In the genomic region with DNA sequence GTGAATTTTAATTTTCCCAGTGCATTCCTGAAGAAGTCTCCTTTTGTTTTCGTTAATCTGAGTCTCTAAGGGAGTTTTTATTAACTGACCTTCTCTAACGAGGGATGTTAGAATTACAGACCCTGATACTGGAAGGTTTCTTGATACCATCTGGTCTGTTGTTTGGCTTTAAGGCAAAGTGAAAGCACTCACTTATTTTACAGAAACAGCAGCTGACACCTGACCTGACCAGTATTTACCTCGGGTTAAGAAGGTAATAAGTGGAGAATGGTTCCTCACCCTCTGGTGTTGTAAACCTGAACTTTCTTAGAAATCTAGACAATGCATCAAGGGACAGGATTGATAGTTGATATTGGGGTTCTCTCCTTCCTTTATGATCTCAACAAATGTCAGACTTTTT, we compare ENCODE assay signal across 14 cellular contexts. TPM values are rescaled to one million over a fixed set of nuclear protein-coding genes. Genes with fewer than 3 reads are reported as not detected.
DNase-seq lines count a peak whose midpoint lies in the region; ATAC-seq and TF ChIP-seq lines count a peak whose summit lies in the region.
"Had no signal": no experiment of that assay in that cellular context is flagged by ENCODE, and none has a peak within 500 bp of the region (broad histone marks: within the 10 kb centered on the region; RNA-seq: fewer than 3 reads in every experiment).

No MANE protein-coding gene starts in this region.

- no peak overlapping the region for H3K4me3 ChIP-seq in naive thymus-derived CD4-positive, alpha-beta T cell (ENCODE audit: low read length)
- no peak overlapping the region for H3K4me3 ChIP-seq in A673 (ENCODE audit: low read depth, low read length, poor library complexity, severe bottlenecking)
- H3K4me3 ChIP-seq: A549, smooth muscle cell had no signal

- H3K4me1 Mint-ChIP-seq in naive thymus-derived CD4-positive, alpha-beta T cell = peaks cover 57 to 93% (median 80%) of the 10 kb centered on the region in 7 donors

- no peaks in the 10 kb centered on the region for H3K27me3 Mint-ChIP-seq in naive thymus-derived CD4-positive, alpha-beta T cell

- peak; percentile 56 for ATAC-seq in GM18517 (IDR thresholded peaks at IDR 0.05; ENCODE audit: unreplicated experiment)
- peak; percentile 26 for ATAC-seq in naive thymus-derived CD4-positive, alpha-beta T cell
- ATAC-seq: A549 had no signal

- H3K36me3 Mint-ChIP-seq in naive thymus-derived CD4-positive, alpha-beta T cell = peaks cover 5 to 71% (median 59%) of the 10 kb centered on the region in 5 donors

- H3K27ac ChIP-seq in naive thymus-derived CD4-positive, alpha-beta T cell (ENCODE audit: low read depth, low read length) = peak overlapping the region; percentile 33
- H3K27ac ChIP-seq in A673 (ENCODE audit: low read depth, low read length, poor library complexity, severe bottlenecking) = no peak overlapping the region
- H3K27ac ChIP-seq: A549 had no signal

- H3K27ac Mint-ChIP-seq in naive thymus-derived CD4-positive, alpha-beta T cell = peak overlapping the region; percentile 16 to 89 (median 63)

- H3K4me1 ChIP-seq in naive thymus-derived CD4-positive, alpha-beta T cell (ENCODE audit: control insufficient read depth in 2 of 2, insufficient read depth in 2 of 2, low read length in 2 of 2) = peaks cover 42 to 55% of the 10 kb centered on the region in 2 donors
- peaks cover 24% of the 10 kb centered on the region for H3K4me1 ChIP-seq in A673 (ENCODE audit: insufficient read depth, low read length, poor library complexity, severe bottlenecking)
- H3K4me1 ChIP-seq: A549 had no signal

- peak; percentile 18 for DNase-seq in NCI-H82 (lab: John Stamatoyannopoulos, UW)
- no peak for DNase-seq in NCI-H82 treated with DMSO at 0.1 percent for 48 hours (lab: John Stamatoyannopoulos, UW; ENCODE audit: unreplicated experiment)
- DNase-seq in OCI-M1 (lab: John Stamatoyannopoulos, UW) = peak; percentile 42
- no peak for DNase-seq in naive thymus-derived CD4-positive, alpha-beta T cell
- no peak for DNase-seq in HUDEP-2 (lab: John Stamatoyannopoulos, UW; ENCODE audit: unreplicated experiment in 76 of 76)
- DNase-seq in activated gamma-delta T cell (lab: John Stamatoyannopoulos, UW) = no peak
- DNase-seq in A673 (ENCODE audit: low spot score) = no peak
- DNase-seq: activated CD4-positive, CD25-positive, alpha-beta regulatory T cell; effector CD4-positive, alpha-beta T cell; GDM1; HCEC 1CT had no signal

- intact Hi-C loops in naive thymus-derived CD4-positive, alpha-beta T cell (cut with micrococcal nuclease) = no loop called here
- intact Hi-C loops in A673 (cut with micrococcal nuclease; ENCODE audit: unreplicated experiment) = no loop called here

- H3K36me3 ChIP-seq in naive thymus-derived CD4-positive, alpha-beta T cell (ENCODE audit: control insufficient read depth in 2 of 3, insufficient read depth in 3 of 3, low read length in 3 of 3) = peaks cover 0 to 30% (median 0%) of the 10 kb centered on the region in 3 experiments
- H3K36me3 ChIP-seq in A673 (ENCODE audit: insufficient read depth, low read length, poor library complexity, severe bottlenecking) = no peaks in the 10 kb centered on the region

- no peaks in the 10 kb centered on the region for H3K9me3 ChIP-seq in naive thymus-derived CD4-positive, alpha-beta T cell (ENCODE audit: control insufficient read depth in 2 of 3, low read length in 3 of 3)
- no peaks in the 10 kb centered on the region for H3K9me3 ChIP-seq in A673 (ENCODE audit: low read depth, low read length, poor library complexity, severe bottlenecking)
- H3K9me3 ChIP-seq: A549 had no signal

- H3K9me3 Mint-ChIP-seq in naive thymus-derived CD4-positive, alpha-beta T cell = peaks cover 0 to 5% (median 0%) of the 10 kb centered on the region in 11 donors

- peak overlapping the region in 9 of 10 donors; percentile 18 to 66 (median 59) for H3K4me3 Mint-ChIP-seq in naive thymus-derived CD4-positive, alpha-beta T cell

- POLR2A ChIA-PET in naive thymus-derived CD4-positive, alpha-beta T cell (lab: Charles Lee) = interaction anchor here (1.2 to 6.6 kb wide), 3 partner anchors 11 to 73 kb away, joined by 3 to 44 read pairs (median 4); a partner anchor contains a TSS
- POLR2A ChIA-PET in A673 (lab: Charles Lee; ENCODE audit: low non-redundant PET) = no interaction called here

- no peaks in the 10 kb centered on the region for H3K27me3 ChIP-seq in naive thymus-derived CD4-positive, alpha-beta T cell (ENCODE audit: control insufficient read depth in 2 of 2, insufficient read depth in 2 of 2, low read length in 2 of 2)
- no peaks in the 10 kb centered on the region for H3K27me3 ChIP-seq in A673 (replicated peaks; ENCODE audit: insufficient read depth, low read depth, low read length, poor library complexity)

- no TSS peak for BruUV-seq in A673 (replicated peaks; lab: Mats Ljungman, UMichigan)

- no peak for TF ChIP-seq CTCF in A673 (conservative IDR thresholded peaks at IDR 0.05; ENCODE audit: low read depth, low read length)

- CTCF ChIA-PET in naive thymus-derived CD4-positive, alpha-beta T cell (lab: Charles Lee) = interaction anchor here (0.7 kb wide), 2 partner anchors 17 to 25 kb away, joined by 3 read pairs; no protein-coding TSS in a partner anchor
- CTCF ChIA-PET in A673 (lab: Charles Lee) = no interaction called here

RNA-seq across cellular contexts. Expression of a gene that starts 12.4 kb away (rescaled TPM):
- 100 to 1,000 TPM in 2 of 5 experiments, 10 to 100 TPM in 3; 47.1 to 136 (median 85.1) TPM for total RNA-seq in naive thymus-derived CD4-positive, alpha-beta T cell
- polyA plus RNA-seq in naive thymus-derived CD4-positive, alpha-beta T cell = 10 to 100 TPM; 53.2 to 54.7 TPM
- total RNA-seq in A673 (2021) = 6.8 and 8.5 TPM in 2 replicates

Comparison
In these comparisons a context has a peak if more than half of its experiments do, and no peak if none do; other contexts are left out.
1. DNase-seq: peak in NCI-H82 (single experiment) and OCI-M1 (single experiment); none in NCI-H82 treated with DMSO at 0.1 percent for 48 hours (single experiment), naive thymus-derived CD4-positive, alpha-beta T cell (0 of 9), HUDEP-2 (0 of 76), activated gamma-delta T cell (single experiment) and A673 (single experiment).